ENCODE assay signal across 1 cellular context in the genomic region with DNA sequence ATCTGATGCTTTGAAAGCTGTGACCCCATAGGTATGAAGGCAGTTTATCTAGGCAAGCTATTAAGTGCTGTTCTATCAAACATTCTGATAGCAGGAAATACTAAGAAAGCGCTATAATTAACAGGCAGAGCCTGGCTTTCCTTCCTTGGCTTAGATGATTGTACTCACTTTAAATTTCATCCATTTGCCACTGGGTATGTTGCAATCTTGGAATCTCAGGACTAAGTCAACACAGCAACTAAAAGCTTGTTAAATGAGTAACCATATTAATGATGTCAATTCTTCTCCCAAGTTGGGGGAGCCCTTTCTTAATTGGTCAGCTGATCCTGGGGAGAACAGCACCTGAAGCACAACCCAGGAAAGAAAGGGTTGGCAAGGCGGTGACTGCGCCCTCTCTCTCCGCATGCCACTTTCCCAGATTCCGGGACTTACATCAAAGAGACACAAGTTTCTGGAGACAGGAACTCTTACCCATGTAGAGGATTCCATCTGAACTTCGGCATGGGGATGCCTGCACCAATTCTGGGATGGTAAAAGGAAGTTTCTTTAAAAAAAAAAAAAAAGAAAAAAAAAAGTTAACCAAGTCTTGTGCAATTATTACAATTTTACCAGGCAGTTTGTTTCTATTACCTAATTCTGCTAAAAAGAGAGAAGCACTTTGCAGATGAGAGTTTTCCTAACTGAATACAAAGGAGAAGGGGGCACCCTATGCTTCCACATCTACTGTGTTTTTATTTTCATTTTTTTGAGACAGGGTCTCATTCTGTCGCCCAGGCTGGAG.
TF ChIP-seq lines count a peak whose summit lies in the region.

No MANE protein-coding gene starts in this region.

TF ChIP-seq in HepG2, 621 proteins besides CTCF, POLR2A, EP300 and RAD21 (continued from another document and continues in another):
- TF ChIP-seq, protein P1, sequence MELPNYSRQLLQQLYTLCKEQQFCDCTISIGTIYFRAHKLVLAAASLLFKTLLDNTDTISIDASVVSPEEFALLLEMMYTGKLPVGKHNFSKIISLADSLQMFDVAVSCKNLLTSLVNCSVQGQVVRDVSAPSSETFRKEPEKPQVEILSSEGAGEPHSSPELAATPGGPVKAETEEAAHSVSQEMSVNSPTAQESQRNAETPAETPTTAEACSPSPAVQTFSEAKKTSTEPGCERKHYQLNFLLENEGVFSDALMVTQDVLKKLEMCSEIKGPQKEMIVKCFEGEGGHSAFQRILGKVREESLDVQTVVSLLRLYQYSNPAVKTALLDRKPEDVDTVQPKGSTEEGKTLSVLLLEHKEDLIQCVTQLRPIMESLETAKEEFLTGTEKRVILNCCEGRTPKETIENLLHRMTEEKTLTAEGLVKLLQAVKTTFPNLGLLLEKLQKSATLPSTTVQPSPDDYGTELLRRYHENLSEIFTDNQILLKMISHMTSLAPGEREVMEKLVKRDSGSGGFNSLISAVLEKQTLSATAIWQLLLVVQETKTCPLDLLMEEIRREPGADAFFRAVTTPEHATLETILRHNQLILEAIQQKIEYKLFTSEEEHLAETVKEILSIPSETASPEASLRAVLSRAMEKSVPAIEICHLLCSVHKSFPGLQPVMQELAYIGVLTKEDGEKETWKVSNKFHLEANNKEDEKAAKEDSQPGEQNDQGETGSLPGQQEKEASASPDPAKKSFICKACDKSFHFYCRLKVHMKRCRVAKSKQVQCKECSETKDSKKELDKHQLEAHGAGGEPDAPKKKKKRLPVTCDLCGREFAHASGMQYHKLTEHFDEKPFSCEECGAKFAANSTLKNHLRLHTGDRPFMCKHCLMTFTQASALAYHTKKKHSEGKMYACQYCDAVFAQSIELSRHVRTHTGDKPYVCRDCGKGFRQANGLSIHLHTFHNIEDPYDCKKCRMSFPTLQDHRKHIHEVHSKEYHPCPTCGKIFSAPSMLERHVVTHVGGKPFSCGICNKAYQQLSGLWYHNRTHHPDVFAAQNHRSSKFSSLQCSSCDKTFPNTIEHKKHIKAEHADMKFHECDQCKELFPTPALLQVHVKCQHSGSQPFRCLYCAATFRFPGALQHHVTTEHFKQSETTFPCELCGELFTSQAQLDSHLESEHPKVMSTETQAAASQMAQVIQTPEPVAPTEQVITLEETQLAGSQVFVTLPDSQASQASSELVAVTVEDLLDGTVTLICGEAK (IDR thresholded peaks at IDR 0.05) = no peak
- TF ChIP-seq, protein P1 (CRISPR knock-in tag; IDR thresholded peaks at IDR 0.05) = no peak
- TF ChIP-seq KAT2B (IDR thresholded peaks at IDR 0.05; ENCODE audit: borderline replicate concordance, low read depth, low read length) (no peak), ZNF180 (CRISPR knock-in tag; IDR thresholded peaks at IDR 0.05; ENCODE audit: borderline replicate concordance, low read depth) (no peak), ZNF557 (CRISPR knock-in tag; IDR thresholded peaks at IDR 0.05) (no peak), KDM6A (CRISPR knock-in tag; IDR thresholded peaks at IDR 0.05; ENCODE audit: low read depth) (no peak), CEBPB (IDR thresholded peaks at IDR 0.05; ENCODE audit: borderline replicate concordance, low read depth, low read length) (peak; percentile 99), SP2 (CRISPR knock-in tag; IDR thresholded peaks at IDR 0.05) (no peak), ZNF451 (CRISPR knock-in tag; IDR thresholded peaks at IDR 0.05) (no peak), ZNF207 (IDR thresholded peaks at IDR 0.05; ENCODE audit: borderline replicate concordance) (no peak), ZNF17 (CRISPR knock-in tag; IDR thresholded peaks at IDR 0.05) (no peak), ZNF326 (CRISPR knock-in tag; IDR thresholded peaks at IDR 0.05; ENCODE audit: borderline replicate concordance) (no peak), MTA1 (CRISPR knock-in tag; IDR thresholded peaks at IDR 0.05; ENCODE audit: borderline replicate concordance) (no peak; the same call in 1 of the 2 replicates), TEAD2 (CRISPR knock-in tag; IDR thresholded peaks at IDR 0.05) (no peak), ZSCAN9 (CRISPR knock-in tag; IDR thresholded peaks at IDR 0.05; ENCODE audit: borderline replicate concordance) (peak; percentile 88), KDM4B (CRISPR knock-in tag; IDR thresholded peaks at IDR 0.05) (no peak), ZNF382 (CRISPR knock-in tag; IDR thresholded peaks at IDR 0.05; ENCODE audit: borderline replicate concordance) (no peak), RARA (CRISPR knock-in tag; IDR thresholded peaks at IDR 0.05) (peak; percentile 41), RBM22 (optimal IDR thresholded peaks at IDR 0.05; ENCODE audit: low read length) (no peak), NFRKB (IDR thresholded peaks at IDR 0.05) (no peak), CHD2 (IDR thresholded peaks at IDR 0.05; ENCODE audit: low read depth, low read length) (no peak), SCMH1 (CRISPR knock-in tag; IDR thresholded peaks at IDR 0.05; ENCODE audit: borderline replicate concordance) (no peak)
- TF ChIP-seq, protein P2, sequence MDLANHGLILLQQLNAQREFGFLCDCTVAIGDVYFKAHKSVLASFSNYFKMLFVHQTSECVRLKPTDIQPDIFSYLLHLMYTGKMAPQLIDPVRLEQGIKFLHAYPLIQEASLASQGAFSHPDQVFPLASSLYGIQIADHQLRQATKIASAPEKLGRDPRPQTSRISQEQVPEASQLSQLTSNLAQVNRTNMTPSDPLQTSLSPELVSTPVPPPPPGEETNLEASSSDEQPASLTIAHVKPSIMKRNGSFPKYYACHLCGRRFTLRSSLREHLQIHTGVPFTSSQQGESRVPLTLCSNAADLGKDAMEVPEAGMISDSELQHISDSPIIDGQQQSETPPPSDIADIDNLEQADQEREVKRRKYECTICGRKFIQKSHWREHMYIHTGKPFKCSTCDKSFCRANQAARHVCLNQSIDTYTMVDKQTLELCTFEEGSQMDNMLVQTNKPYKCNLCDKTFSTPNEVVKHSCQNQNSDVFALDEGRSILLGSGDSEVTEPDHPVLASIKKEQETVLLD (CRISPR knock-in tag; IDR thresholded peaks at IDR 0.05; ENCODE audit: low read depth) = no peak
- TF ChIP-seq, protein P3, sequence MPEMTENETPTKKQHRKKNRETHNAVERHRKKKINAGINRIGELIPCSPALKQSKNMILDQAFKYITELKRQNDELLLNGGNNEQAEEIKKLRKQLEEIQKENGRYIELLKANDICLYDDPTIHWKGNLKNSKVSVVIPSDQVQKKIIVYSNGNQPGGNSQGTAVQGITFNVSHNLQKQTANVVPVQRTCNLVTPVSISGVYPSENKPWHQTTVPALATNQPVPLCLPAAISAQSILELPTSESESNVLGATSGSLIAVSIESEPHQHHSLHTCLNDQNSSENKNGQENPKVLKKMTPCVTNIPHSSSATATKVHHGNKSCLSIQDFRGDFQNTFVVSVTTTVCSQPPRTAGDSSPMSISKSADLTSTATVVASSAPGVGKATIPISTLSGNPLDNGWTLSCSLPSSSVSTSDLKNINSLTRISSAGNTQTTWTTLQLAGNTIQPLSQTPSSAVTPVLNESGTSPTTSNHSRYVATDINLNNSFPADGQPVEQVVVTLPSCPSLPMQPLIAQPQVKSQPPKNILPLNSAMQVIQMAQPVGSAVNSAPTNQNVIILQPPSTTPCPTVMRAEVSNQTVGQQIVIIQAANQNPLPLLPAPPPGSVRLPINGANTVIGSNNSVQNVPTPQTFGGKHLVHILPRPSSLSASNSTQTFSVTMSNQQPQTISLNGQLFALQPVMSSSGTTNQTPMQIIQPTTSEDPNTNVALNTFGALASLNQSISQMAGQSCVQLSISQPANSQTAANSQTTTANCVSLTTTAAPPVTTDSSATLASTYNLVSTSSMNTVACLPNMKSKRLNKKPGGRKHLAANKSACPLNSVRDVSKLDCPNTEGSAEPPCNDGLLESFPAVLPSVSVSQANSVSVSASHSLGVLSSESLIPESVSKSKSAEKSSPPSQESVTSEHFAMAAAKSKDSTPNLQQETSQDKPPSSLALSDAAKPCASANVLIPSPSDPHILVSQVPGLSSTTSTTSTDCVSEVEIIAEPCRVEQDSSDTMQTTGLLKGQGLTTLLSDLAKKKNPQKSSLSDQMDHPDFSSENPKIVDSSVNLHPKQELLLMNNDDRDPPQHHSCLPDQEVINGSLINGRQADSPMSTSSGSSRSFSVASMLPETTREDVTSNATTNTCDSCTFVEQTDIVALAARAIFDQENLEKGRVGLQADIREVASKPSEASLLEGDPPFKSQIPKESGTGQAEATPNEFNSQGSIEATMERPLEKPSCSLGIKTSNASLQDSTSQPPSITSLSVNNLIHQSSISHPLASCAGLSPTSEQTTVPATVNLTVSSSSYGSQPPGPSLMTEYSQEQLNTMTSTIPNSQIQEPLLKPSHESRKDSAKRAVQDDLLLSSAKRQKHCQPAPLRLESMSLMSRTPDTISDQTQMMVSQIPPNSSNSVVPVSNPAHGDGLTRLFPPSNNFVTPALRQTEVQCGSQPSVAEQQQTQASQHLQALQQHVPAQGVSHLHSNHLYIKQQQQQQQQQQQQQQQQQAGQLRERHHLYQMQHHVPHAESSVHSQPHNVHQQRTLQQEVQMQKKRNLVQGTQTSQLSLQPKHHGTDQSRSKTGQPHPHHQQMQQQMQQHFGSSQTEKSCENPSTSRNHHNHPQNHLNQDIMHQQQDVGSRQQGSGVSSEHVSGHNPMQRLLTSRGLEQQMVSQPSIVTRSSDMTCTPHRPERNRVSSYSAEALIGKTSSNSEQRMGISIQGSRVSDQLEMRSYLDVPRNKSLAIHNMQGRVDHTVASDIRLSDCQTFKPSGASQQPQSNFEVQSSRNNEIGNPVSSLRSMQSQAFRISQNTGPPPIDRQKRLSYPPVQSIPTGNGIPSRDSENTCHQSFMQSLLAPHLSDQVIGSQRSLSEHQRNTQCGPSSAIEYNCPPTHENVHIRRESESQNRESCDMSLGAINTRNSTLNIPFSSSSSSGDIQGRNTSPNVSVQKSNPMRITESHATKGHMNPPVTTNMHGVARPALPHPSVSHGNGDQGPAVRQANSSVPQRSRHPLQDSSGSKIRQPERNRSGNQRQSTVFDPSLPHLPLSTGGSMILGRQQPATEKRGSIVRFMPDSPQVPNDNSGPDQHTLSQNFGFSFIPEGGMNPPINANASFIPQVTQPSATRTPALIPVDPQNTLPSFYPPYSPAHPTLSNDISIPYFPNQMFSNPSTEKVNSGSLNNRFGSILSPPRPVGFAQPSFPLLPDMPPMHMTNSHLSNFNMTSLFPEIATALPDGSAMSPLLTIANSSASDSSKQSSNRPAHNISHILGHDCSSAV (CRISPR knock-in tag; IDR thresholded peaks at IDR 0.05; ENCODE audit: borderline replicate concordance) = no peak
- TF ChIP-seq, protein P4, sequence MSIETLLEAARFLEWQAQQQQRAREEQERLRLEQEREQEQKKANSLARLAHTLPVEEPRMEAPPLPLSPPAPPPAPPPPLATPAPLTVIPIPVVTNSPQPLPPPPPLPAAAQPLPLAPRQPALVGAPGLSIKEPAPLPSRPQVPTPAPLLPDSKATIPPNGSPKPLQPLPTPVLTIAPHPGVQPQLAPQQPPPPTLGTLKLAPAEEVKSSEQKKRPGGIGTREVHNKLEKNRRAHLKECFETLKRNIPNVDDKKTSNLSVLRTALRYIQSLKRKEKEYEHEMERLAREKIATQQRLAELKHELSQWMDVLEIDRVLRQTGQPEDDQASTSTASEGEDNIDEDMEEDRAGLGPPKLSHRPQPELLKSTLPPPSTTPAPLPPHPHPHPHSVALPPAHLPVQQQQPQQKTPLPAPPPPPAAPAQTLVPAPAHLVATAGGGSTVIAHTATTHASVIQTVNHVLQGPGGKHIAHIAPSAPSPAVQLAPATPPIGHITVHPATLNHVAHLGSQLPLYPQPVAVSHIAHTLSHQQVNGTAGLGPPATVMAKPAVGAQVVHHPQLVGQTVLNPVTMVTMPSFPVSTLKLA (IDR thresholded peaks at IDR 0.05) = no peak
- TF ChIP-seq, protein P5, sequence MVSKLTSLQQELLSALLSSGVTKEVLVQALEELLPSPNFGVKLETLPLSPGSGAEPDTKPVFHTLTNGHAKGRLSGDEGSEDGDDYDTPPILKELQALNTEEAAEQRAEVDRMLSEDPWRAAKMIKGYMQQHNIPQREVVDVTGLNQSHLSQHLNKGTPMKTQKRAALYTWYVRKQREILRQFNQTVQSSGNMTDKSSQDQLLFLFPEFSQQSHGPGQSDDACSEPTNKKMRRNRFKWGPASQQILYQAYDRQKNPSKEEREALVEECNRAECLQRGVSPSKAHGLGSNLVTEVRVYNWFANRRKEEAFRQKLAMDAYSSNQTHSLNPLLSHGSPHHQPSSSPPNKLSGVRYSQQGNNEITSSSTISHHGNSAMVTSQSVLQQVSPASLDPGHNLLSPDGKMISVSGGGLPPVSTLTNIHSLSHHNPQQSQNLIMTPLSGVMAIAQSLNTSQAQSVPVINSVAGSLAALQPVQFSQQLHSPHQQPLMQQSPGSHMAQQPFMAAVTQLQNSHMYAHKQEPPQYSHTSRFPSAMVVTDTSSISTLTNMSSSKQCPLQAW (CRISPR knock-in tag; IDR thresholded peaks at IDR 0.05) = peak; percentile 42; the same call in 1 of the 2 replicates
- TF ChIP-seq, protein P6, sequence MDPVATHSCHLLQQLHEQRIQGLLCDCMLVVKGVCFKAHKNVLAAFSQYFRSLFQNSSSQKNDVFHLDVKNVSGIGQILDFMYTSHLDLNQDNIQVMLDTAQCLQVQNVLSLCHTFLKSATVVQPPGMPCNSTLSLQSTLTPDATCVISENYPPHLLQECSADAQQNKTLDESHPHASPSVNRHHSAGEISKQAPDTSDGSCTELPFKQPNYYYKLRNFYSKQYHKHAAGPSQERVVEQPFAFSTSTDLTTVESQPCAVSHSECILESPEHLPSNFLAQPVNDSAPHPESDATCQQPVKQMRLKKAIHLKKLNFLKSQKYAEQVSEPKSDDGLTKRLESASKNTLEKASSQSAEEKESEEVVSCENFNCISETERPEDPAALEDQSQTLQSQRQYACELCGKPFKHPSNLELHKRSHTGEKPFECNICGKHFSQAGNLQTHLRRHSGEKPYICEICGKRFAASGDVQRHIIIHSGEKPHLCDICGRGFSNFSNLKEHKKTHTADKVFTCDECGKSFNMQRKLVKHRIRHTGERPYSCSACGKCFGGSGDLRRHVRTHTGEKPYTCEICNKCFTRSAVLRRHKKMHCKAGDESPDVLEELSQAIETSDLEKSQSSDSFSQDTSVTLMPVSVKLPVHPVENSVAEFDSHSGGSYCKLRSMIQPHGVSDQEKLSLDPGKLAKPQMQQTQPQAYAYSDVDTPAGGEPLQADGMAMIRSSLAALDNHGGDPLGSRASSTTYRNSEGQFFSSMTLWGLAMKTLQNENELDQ (CRISPR knock-in tag; IDR thresholded peaks at IDR 0.05; ENCODE audit: borderline replicate concordance) = no peak
